In genomic region chr4:40656221-40656863, GRCh38 we compare ENCODE assay signal across 10 cellular contexts. TPM values are rescaled to one million over a fixed set of nuclear protein-coding genes. Genes with fewer than 3 reads are reported as not detected.
DNase-seq lines count a peak whose midpoint lies in the region; ATAC-seq and TF ChIP-seq lines count a peak whose summit lies in the region.
"Had no signal": no experiment of that assay in that cellular context is flagged by ENCODE, and none has a peak within 500 bp of the region (broad histone marks: within the 10 kb centered on the region; RNA-seq: fewer than 3 reads in every experiment).

No MANE protein-coding gene starts in this region.

- no peaks in the 10 kb centered on the region for H3K9me3 ChIP-seq in gastrocnemius medialis

- no peaks in the 10 kb centered on the region for H3K4me1 ChIP-seq in gastrocnemius medialis

- CTCF ChIA-PET in activated B cell treated with CpG ODN at 0.5 μM for 24 hours (lab: Charles Lee): no interaction called here

- no peaks in the 10 kb centered on the region for H3K9me3 Mint-ChIP-seq in activated B cell treated with CpG ODN at 0.5 μM for 24 hours

- in situ Hi-C loops in gastrocnemius medialis (cut with MboI; ENCODE audit: low sequenced_read_pairs in 4 of 4): no loop called here

- no peaks in the 10 kb centered on the region for H3K27me3 Mint-ChIP-seq in activated B cell treated with CpG ODN at 0.5 μM for 24 hours

- H3K4me3 Mint-ChIP-seq in activated B cell treated with CpG ODN at 0.5 μM for 24 hours: peak overlapping the region; percentile 48

- H3K4me1 Mint-ChIP-seq in activated B cell treated with CpG ODN at 0.5 μM for 24 hours: peaks cover 16% of the 10 kb centered on the region

- ATAC-seq in GM18520 (IDR thresholded peaks at IDR 0.05; ENCODE audit: unreplicated experiment) (peak; percentile 92), GM21515 (IDR thresholded peaks at IDR 0.05; ENCODE audit: unreplicated experiment) (peak; percentile 79), HG03196 (IDR thresholded peaks at IDR 0.05; ENCODE audit: unreplicated experiment) (peak; percentile 92), activated B cell treated with CpG ODN at 0.5 μM for 24 hours (ENCODE audit: low read depth) (peak; percentile 91), gastrocnemius medialis (no peak)

- no peaks in the 10 kb centered on the region for H3K36me3 ChIP-seq in gastrocnemius medialis

- H3K36me3 Mint-ChIP-seq in activated B cell treated with CpG ODN at 0.5 μM for 24 hours (ENCODE audit: low read depth): no peaks in the 10 kb centered on the region

- no peak overlapping the region for H3K4me3 ChIP-seq in gastrocnemius medialis

- H3K27ac ChIP-seq in gastrocnemius medialis: no peak overlapping the region

- TF ChIP-seq CTCF in activated B cell treated with CpG ODN at 0.5 μM for 24 hours (IDR thresholded peaks at IDR 0.05) (no peak), GM10266 (IDR thresholded peaks at IDR 0.05; ENCODE audit: control insufficient read depth, insufficient read depth, low read depth, missing control alignments) (no peak), gastrocnemius medialis (IDR thresholded peaks at IDR 0.05 in 4 of 5, conservative IDR thresholded peaks at IDR 0.05 in 1 of 5) (no peak)

- H3K27me3 ChIP-seq in gastrocnemius medialis: no peaks in the 10 kb centered on the region

- peak overlapping the region; percentile 37 for H3K27ac Mint-ChIP-seq in activated B cell treated with CpG ODN at 0.5 μM for 24 hours

- DNase-seq in activated B cell treated with CpG ODN at 0.5 μM for 24 hours (peak; percentile 16), GM10266 (ENCODE audit: extremely low spot score) (no peak), gastrocnemius medialis (no peak), NCI-H1436 treated with DMSO at 0.1 percent for 48 hours (lab: John Stamatoyannopoulos, UW) (no peak)
- no peak for DNase-seq in activated CD4-positive, alpha-beta T cell treated with anti-CD3 and anti-CD28 coated beads, Interleukin-2, amount 50 U/mL, for 48 hours
- DNase-seq: anterior cingulate cortex, NCI-H1694 had no signal

- POLR2A ChIA-PET in activated B cell treated with CpG ODN at 0.5 μM for 24 hours (lab: Charles Lee): interaction anchor here (0.6 to 1.7 kb wide), 6 partner anchors 10 to 322 kb away, joined by 3 to 16 read pairs (median 5); partner anchors contain the start of gene RBM47

- no peak for TF ChIP-seq POLR2A in gastrocnemius medialis (IDR thresholded peaks at IDR 0.05)

- intact Hi-C loops in activated B cell treated with CpG ODN at 0.5 μM for 24 hours (cut with micrococcal nuclease) (loop anchor here (2.0 kb wide), 1 partner anchor 26 kb away; no protein-coding TSS in a partner anchor), gastrocnemius medialis (cut with DNase I; ENCODE audit: low total_unique reads) (no loop called here)

RNA-seq across cellular contexts. Expression of gene RBM47, which starts 26.7 kb away (rescaled TPM):
- total RNA-seq in activated B cell treated with CpG ODN at 0.5 μM for 24 hours (6.3 and 8.0 TPM in 2 replicates), gastrocnemius medialis (1 to 10 TPM; 1.5 to 8.7 (median 4.3) TPM)

Comparison
In these comparisons a context has a peak if more than half of its experiments do, and no peak if none do; other contexts are left out.
1. ATAC-seq: peak in GM18520 (single experiment), GM21515 (single experiment), HG03196 (single experiment) and activated B cell treated with CpG ODN at 0.5 μM for 24 hours (single experiment); none in gastrocnemius medialis (0 of 2).